ENCODE assay signal across 24 cellular contexts in genomic region chr2:202682274-202682673, GRCh38.
"Had no signal": no experiment of that assay in that cellular context is flagged by ENCODE, and none has a peak within 500 bp of the region (broad histone marks: within the 10 kb centered on the region; RNA-seq: fewer than 3 reads in every experiment).

No MANE protein-coding gene starts in this region.

- H3K27me3 ChIP-seq: esophagus squamous epithelium, gastroesophageal sphincter, ovary, right atrium auricular region, sigmoid colon, testis, tibial nerve, upper lobe of right lung, vagina had no signal

- H3K4me1 Mint-ChIP-seq: neural crest cell had no signal

- H3K4me3 Mint-ChIP-seq: dendritic cell treated with granulocyte-macrophage colony-stimulating factor and Interleukin-4, amounts not matched to agents 40 ng/mL and 50 ng/mL, for 4 days; effector memory CD8-positive, alpha-beta T cell; neural crest cell; stimulated activated naive B cell treated with anti-CD40 and anti-IgM and Interleukin-4, amounts not matched to agents 10 μg/mL and 1 μg/mL and 100 μg/mL, for 72 hours; stimulated activated naive CD8-positive, alpha-beta T cell treated with anti-CD3 and anti-CD28 coated beads, Interleukin-15, amount 100 ng/mL, for 72 hours had no signal

- H3K27ac ChIP-seq: esophagus squamous epithelium, gastroesophageal sphincter, ovary, right atrium auricular region, sigmoid colon, skin epidermis, testis, tibial nerve, upper lobe of right lung, vagina had no signal

- H3K36me3 ChIP-seq: esophagus squamous epithelium, gastroesophageal sphincter, ovary, right atrium auricular region, sigmoid colon, upper lobe of right lung, vagina had no signal

- H3K4me3 ChIP-seq: esophagus squamous epithelium, gastroesophageal sphincter, mucosa of descending colon, ovary, right atrium auricular region, sigmoid colon, skin epidermis, testis, tibial nerve, upper lobe of right lung, vagina had no signal

- H3K4me1 ChIP-seq: esophagus squamous epithelium, gastroesophageal sphincter, right atrium auricular region, sigmoid colon, testis, tibial nerve, upper lobe of right lung, vagina had no signal

- H3K27me3 Mint-ChIP-seq: dendritic cell treated with granulocyte-macrophage colony-stimulating factor and Interleukin-4, amounts not matched to agents 40 ng/mL and 50 ng/mL, for 4 days; effector memory CD8-positive, alpha-beta T cell; naive thymus-derived CD8-positive, alpha-beta T cell; stimulated activated naive B cell treated with anti-CD40 and anti-IgM and Interleukin-4, amounts not matched to agents 10 μg/mL and 1 μg/mL and 100 μg/mL, for 72 hours; stimulated activated naive CD8-positive, alpha-beta T cell treated with anti-CD3 and anti-CD28 coated beads, Interleukin-15, amount 100 ng/mL, for 72 hours had no signal

- H3K27ac Mint-ChIP-seq: dendritic cell treated with granulocyte-macrophage colony-stimulating factor and Interleukin-4, amounts not matched to agents 40 ng/mL and 50 ng/mL, for 4 days; effector memory CD8-positive, alpha-beta T cell; stimulated activated naive B cell treated with anti-CD40 and anti-IgM and Interleukin-4, amounts not matched to agents 10 μg/mL and 1 μg/mL and 100 μg/mL, for 72 hours had no signal

- ATAC-seq: effector memory CD8-positive, alpha-beta T cell; gastroesophageal sphincter; left lobe of liver; naive thymus-derived CD8-positive, alpha-beta T cell; stimulated activated naive B cell treated with anti-CD40 and anti-IgM and Interleukin-4, amounts not matched to agents 10 μg/mL and 1 μg/mL and 100 μg/mL, for 72 hours; stimulated activated naive CD8-positive, alpha-beta T cell treated with anti-CD3 and anti-CD28 coated beads, Interleukin-15, amount 100 ng/mL, for 72 hours; upper lobe of right lung had no signal

- H3K9me3 ChIP-seq: sigmoid colon, testis, upper lobe of right lung, vagina had no signal

- DNase-seq: effector memory CD8-positive, alpha-beta T cell; esophagus squamous epithelium; foreskin fibroblast; glutamatergic neuron; islet precursor cell; mammary epithelial cell; naive thymus-derived CD8-positive, alpha-beta T cell; ovary; sigmoid colon; stimulated activated CD4-positive, alpha-beta T cell treated with anti-CD3 and anti-CD28 coated beads, Interleukin-2, amount 100 ng/mL, for 24 hours; stimulated activated CD4-positive, alpha-beta T cell treated with anti-CD3 and anti-CD28 coated beads, Interleukin-4, amount 100 ng/mL, for 4 hours; stimulated activated naive B cell treated with anti-CD40 and anti-IgM and Interleukin-4, amounts not matched to agents 10 μg/mL and 1 μg/mL and 100 μg/mL, for 72 hours; stimulated activated naive CD8-positive, alpha-beta T cell treated with anti-CD3 and anti-CD28 coated beads, Interleukin-15, amount 100 ng/mL, for 72 hours; testis; upper lobe of right lung had no signal
